ENCODE assay signal across 8 cellular contexts in the genomic region with DNA sequence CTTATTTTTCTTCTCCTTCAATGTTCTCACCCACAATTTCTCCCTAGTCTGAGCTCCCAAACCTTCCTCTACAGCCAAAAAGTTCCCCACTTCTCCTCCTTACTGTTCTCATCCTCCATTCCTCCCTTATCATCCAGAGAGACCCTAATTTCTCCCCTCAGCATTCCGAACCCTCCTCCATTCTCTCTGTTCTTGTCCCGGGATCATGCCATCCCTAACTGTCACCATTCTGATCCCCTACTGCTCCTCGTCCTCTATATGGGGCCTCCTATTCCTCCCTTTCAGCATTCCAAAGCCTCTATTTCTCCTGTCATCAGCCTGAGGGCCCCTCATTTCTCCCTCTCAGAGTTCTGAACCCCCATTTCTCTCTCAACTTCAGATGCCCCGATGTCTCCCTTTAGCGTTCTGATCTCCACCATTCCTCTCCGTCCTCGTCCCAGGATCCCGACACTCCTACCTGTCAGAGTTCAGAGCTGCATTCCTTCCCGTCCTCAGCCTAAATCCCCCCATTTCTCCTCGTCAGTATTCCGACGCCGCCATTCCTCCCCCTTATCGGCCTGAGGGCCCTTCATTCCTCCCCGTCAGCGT. TPM values are rescaled to one million over a fixed set of nuclear protein-coding genes. Genes with fewer than 3 reads are reported as not detected.
DNase-seq lines count a peak whose midpoint lies in the region; ATAC-seq and TF ChIP-seq lines count a peak whose summit lies in the region.

No MANE protein-coding gene starts in this region.

- 3% methylated on average over 16 of the region's 16 CpGs for WGBS in HUES64

- peak overlapping the region; percentile 97 for H3K4me3 ChIP-seq in HUES64 (ENCODE audit: low read length)
- H3K4me3 ChIP-seq in mucosa of rectum (ENCODE audit: low read length in 2 of 2) = peak overlapping the region; percentile 94 to 100

- ATAC-seq in GM19035 (IDR thresholded peaks at IDR 0.05; ENCODE audit: unreplicated experiment) = no peak

- H3K27me3 ChIP-seq in HUES64 (ENCODE audit: insufficient read depth, low read length) (no peaks in the 10 kb centered on the region), mucosa of rectum (ENCODE audit: control insufficient read depth in 2 of 2, insufficient read depth in 2 of 2, low read length in 2 of 2) (no peaks in the 10 kb centered on the region)

- peaks cover 76% of the 10 kb centered on the region for H3K36me3 ChIP-seq in HUES64 (ENCODE audit: insufficient read depth, low read length)
- peaks cover 44 to 64% of the 10 kb centered on the region in 2 donors for H3K36me3 ChIP-seq in mucosa of rectum (ENCODE audit: control insufficient read depth in 2 of 2, insufficient read depth in 2 of 2, low read length in 2 of 2)

- H3K4me1 ChIP-seq in HUES64 (ENCODE audit: insufficient read depth, low read length) (no peaks in the 10 kb centered on the region; the same call in 1 of the 2 replicates), mucosa of rectum (ENCODE audit: control insufficient read depth in 2 of 2, insufficient read depth in 2 of 2, low read length in 2 of 2) (peaks cover 17 to 22% of the 10 kb centered on the region in 2 donors)

- no peaks in the 10 kb centered on the region for H3K9me3 ChIP-seq in HUES64 (ENCODE audit: insufficient read depth, low read depth, low read length)
- H3K9me3 ChIP-seq in mucosa of rectum (ENCODE audit: control insufficient read depth in 2 of 2, low read length in 2 of 2) = no peaks in the 10 kb centered on the region

- no peak for TF ChIP-seq CTCF in 22Rv1 (IDR thresholded peaks at IDR 0.05)

- H3K27ac ChIP-seq in 22Rv1 = peak overlapping the region; percentile 89
- H3K27ac ChIP-seq in HUES64 (ENCODE audit: low read depth, low read length) = peak overlapping the region; percentile 88
- peak overlapping the region; percentile 96 for H3K27ac ChIP-seq in caudate nucleus (ENCODE audit: low read depth, low read length)
- H3K27ac ChIP-seq in mucosa of rectum (ENCODE audit: low read depth in 2 of 2, low read length in 2 of 2) = peak overlapping the region; percentile 91 to 96

- H3K9ac ChIP-seq in HUES64 (ENCODE audit: low read depth, low read length) = peak overlapping the region; percentile 82
- peak overlapping the region; percentile 93 to 100 for H3K9ac ChIP-seq in mucosa of rectum (ENCODE audit: low read depth in 1 of 2, low read length in 2 of 2)

- DNase-seq in caudate nucleus (lab: John Stamatoyannopoulos, UW) = no peak
- no peak for DNase-seq in Ammon's horn (ENCODE audit: low spot score)
- no peak for DNase-seq in dedifferentiated amniotic fluid mesenchymal stem cell (ENCODE audit: extremely low spot score)
- no peak for DNase-seq in stimulated activated naive CD4-positive, alpha-beta T cell treated with Interleukin-2 at 50 U/mL for 16 hours (lab: John Stamatoyannopoulos, UW)

RNA-seq across cellular contexts. Expression of a gene that starts 0.5 kb away (rescaled TPM):
- 27.5 TPM for polyA plus RNA-seq in HUES64 (2013, experiment 1 of 2)
- 28.0 TPM for polyA plus RNA-seq in HUES64 (2013, experiment 2 of 2)

RNA-seq across cellular contexts. Expression of a gene that starts 6.7 kb away (rescaled TPM):
- 58.0 TPM for polyA plus RNA-seq in HUES64 (2013, experiment 1 of 2)
- polyA plus RNA-seq in HUES64 (2013, experiment 2 of 2) = 49.4 TPM

RNA-seq across cellular contexts. Expression of a gene that starts 14.5 kb away (rescaled TPM):
- 0.15 TPM for polyA plus RNA-seq in HUES64 (2013, experiment 1 of 2)
- 0.44 TPM for polyA plus RNA-seq in HUES64 (2013, experiment 2 of 2)
